Comparison of ENCODE assay signal across 15 cellular contexts in genomic region chr14:74656964-74657363, GRCh38. TPM values are rescaled to one million over a fixed set of nuclear protein-coding genes. Genes with fewer than 3 reads are reported as not detected.
DNase-seq lines count a peak whose midpoint lies in the region; ATAC-seq and TF ChIP-seq lines count a peak whose summit lies in the region.
"Had no signal": no experiment of that assay in that cellular context is flagged by ENCODE, and none has a peak within 500 bp of the region (broad histone marks: within the 10 kb centered on the region; RNA-seq: fewer than 3 reads in every experiment).

No MANE protein-coding gene starts in this region.

- DNase-seq in SK-N-SH (no peak), GM23248 (no peak), mammary epithelial cell (peak; percentile 75), osteoblast (ENCODE audit: insufficient read length, low spot score, missing footprints) (no peak), sigmoid colon (no peak), DMS114 treated with DMSO at 0.1 percent for 48 hours (lab: John Stamatoyannopoulos, UW; ENCODE audit: unreplicated experiment) (no peak), NCI-H748 treated with DMSO at 0.1 percent for 48 hours (lab: John Stamatoyannopoulos, UW) (no peak)
- DNase-seq: NCI-H1417 treated with DMSO at 0.1 percent for 48 hours, NCI-H1930, NCI-H69, PC-3 had no signal

- H3F3A ChIP-seq in SK-N-SH (replicated peaks; ENCODE audit: insufficient read depth) (peaks cover 56% of the 10 kb centered on the region), GM23248 (ENCODE audit: insufficient read depth) (peaks cover 77% of the 10 kb centered on the region)

- no peak for ATAC-seq in SK-N-SH treated with all-trans-retinoic acid at 6 μM for 48 hours
- ATAC-seq: PC-3 had no signal

- no peaks in the 10 kb centered on the region for H3K27me3 ChIP-seq in SK-N-SH (ENCODE audit: insufficient read depth)
- H3K27me3 ChIP-seq in GM23248 (replicated peaks; ENCODE audit: insufficient read depth), result no peaks in the 10 kb centered on the region
- no peaks in the 10 kb centered on the region for H3K27me3 ChIP-seq in mammary epithelial cell (ENCODE audit: insufficient read depth, low read length)
- no peaks in the 10 kb centered on the region for H3K27me3 ChIP-seq in osteoblast (ENCODE audit: insufficient read depth, low read length)
- no peaks in the 10 kb centered on the region for H3K27me3 ChIP-seq in sigmoid colon
- H3K27me3 ChIP-seq: BLaER1 had no signal

- peaks cover 48 to 52% of the 10 kb centered on the region in 2 experiments for H3K36me3 ChIP-seq in SK-N-SH (replicated peaks in 1 of 2; ENCODE audit: control insufficient read depth in 1 of 2, insufficient read depth in 2 of 2, low read length in 1 of 2)
- H3K36me3 ChIP-seq in GM23248 (ENCODE audit: low read depth), result peaks cover 11% of the 10 kb centered on the region; the same call in 1 of the 2 replicates
- peaks cover 12% of the 10 kb centered on the region for H3K36me3 ChIP-seq in mammary epithelial cell (ENCODE audit: insufficient read depth, low read length)
- peaks cover 11% of the 10 kb centered on the region for H3K36me3 ChIP-seq in osteoblast (ENCODE audit: insufficient read depth, low read length)
- H3K36me3 ChIP-seq in sigmoid colon, result peaks cover 0 to 39% (median 4%) of the 10 kb centered on the region in 4 donors

- dilution Hi-C loops in mammary epithelial cell (cut with HindIII; ENCODE audit: low sequenced_read_pairs), result no loop called here

- H4K20me1 ChIP-seq in SK-N-SH (ENCODE audit: insufficient read depth) (no peaks in the 10 kb centered on the region), GM23248 (ENCODE audit: insufficient read depth) (no peaks in the 10 kb centered on the region), mammary epithelial cell (ENCODE audit: insufficient read depth, low read length) (no peaks in the 10 kb centered on the region), osteoblast (ENCODE audit: insufficient read depth, low read length) (no peaks in the 10 kb centered on the region)
- H4K20me1 ChIP-seq: BLaER1 had no signal

- POLR2A ChIA-PET in SK-N-SH (lab: Yijun Ruan, JAX), result no interaction called here

- H2AFZ ChIP-seq in SK-N-SH (ENCODE audit: low read depth), result no peak overlapping the region
- no peak overlapping the region for H2AFZ ChIP-seq in GM23248
- H2AFZ ChIP-seq in mammary epithelial cell (ENCODE audit: low read depth, low read length), result no peak overlapping the region
- H2AFZ ChIP-seq in osteoblast (ENCODE audit: low read length), result no peak overlapping the region

- no peak for TF ChIP-seq EP300 in SK-N-SH (IDR thresholded peaks at IDR 0.05; ENCODE audit: borderline replicate concordance in 1 of 2, low read depth in 1 of 2, low read length in 1 of 2)
- no peak for TF ChIP-seq EP300 in sigmoid colon (IDR thresholded peaks at IDR 0.05)

- no peak overlapping the region for H3K9ac ChIP-seq in SK-N-SH
- no peak overlapping the region for H3K9ac ChIP-seq in GM23248
- H3K9ac ChIP-seq in mammary epithelial cell (ENCODE audit: insufficient read depth, low read length), result no peak overlapping the region
- H3K9ac ChIP-seq: BLaER1 had no signal

- H3K4me3 ChIP-seq in SK-N-SH (ENCODE audit: low read depth in 2 of 2, low read length in 1 of 2) (no peak overlapping the region), GM23248 (no peak overlapping the region), mammary epithelial cell (replicated peaks in 1 of 3; ENCODE audit: insufficient read depth in 1 of 3, low read depth in 2 of 3, low read length in 3 of 3) (no peak overlapping the region), osteoblast (ENCODE audit: insufficient read depth, low read length) (no peak overlapping the region), sigmoid colon (no peak overlapping the region)
- H3K4me3 ChIP-seq: BLaER1, HAP-1 had no signal

- H3K4me2 ChIP-seq in SK-N-SH (0 out of 2 replicates have a peak overlapping the region, but pooled peaks have one; percentile 55), GM23248 (ENCODE audit: unreplicated experiment) (peak overlapping the region; percentile 63), mammary epithelial cell (ENCODE audit: insufficient read depth, low read depth, low read length) (no peak overlapping the region), osteoblast (ENCODE audit: insufficient read depth, low read length) (no peak overlapping the region)
- H3K4me2 ChIP-seq: BLaER1 had no signal

- H3K4me1 ChIP-seq in SK-N-SH (ENCODE audit: control insufficient read depth in 1 of 2, insufficient read depth in 2 of 2, low read depth in 1 of 2, low read length in 1 of 2) (peaks cover 7 to 46% of the 10 kb centered on the region in 2 experiments; a peak in 3 of 4 replicates), GM23248 (ENCODE audit: insufficient read depth) (peaks cover 80% of the 10 kb centered on the region), mammary epithelial cell (ENCODE audit: insufficient read depth, low read length) (peaks cover 63% of the 10 kb centered on the region), osteoblast (ENCODE audit: insufficient read depth, low read length) (peaks cover 57% of the 10 kb centered on the region), sigmoid colon (peaks cover 0 to 11% (median 0%) of the 10 kb centered on the region in 4 donors)
- H3K4me1 ChIP-seq: BLaER1, HAP-1 had no signal

- in situ Hi-C loops in GM23248 (cut with MboI), result no loop called here
- in situ Hi-C loops in mammary epithelial cell (cut with MboI; ENCODE audit: low sequenced_read_pairs in 2 of 2), result no loop called here

- intact Hi-C loops in mammary epithelial cell (cut with micrococcal nuclease), result no loop called here
- intact Hi-C loops in sigmoid colon (cut with DNase I), result no loop called here

- H3K9me3 ChIP-seq in SK-N-SH (no peaks in the 10 kb centered on the region), GM23248 (ENCODE audit: low read depth) (no peaks in the 10 kb centered on the region), mammary epithelial cell (replicated peaks; ENCODE audit: insufficient read depth, low read length) (no peaks in the 10 kb centered on the region), osteoblast (ENCODE audit: low read depth, low read length) (no peaks in the 10 kb centered on the region), sigmoid colon (no peaks in the 10 kb centered on the region)
- H3K9me3 ChIP-seq: BLaER1, HAP-1 had no signal

- no peak for TF ChIP-seq RAD21 in SK-N-SH (IDR thresholded peaks at IDR 0.05; ENCODE audit: low read length)

- TF ChIP-seq POLR2A in sigmoid colon (IDR thresholded peaks at IDR 0.05), result no peak

- TF ChIP-seq CTCF in SK-N-SH (IDR thresholded peaks at IDR 0.05) (no peak), mammary epithelial cell (conservative IDR thresholded peaks at IDR 0.05 in 1 of 2, IDR thresholded peaks at IDR 0.05 in 1 of 2; ENCODE audit: extremely low read depth in 1 of 2, insufficient read depth in 1 of 2, low read depth in 1 of 2, low read length in 2 of 2) (no peak), osteoblast (IDR thresholded peaks at IDR 0.05; ENCODE audit: extremely low read depth, low read depth, low read length) (no peak), sigmoid colon (IDR thresholded peaks at IDR 0.05) (no peak)

- no TSS peak for BruUV-seq in mammary epithelial cell (replicated peaks; lab: Mats Ljungman, UMichigan)

- no peaks in the 10 kb centered on the region for H3K9me2 ChIP-seq in SK-N-SH
- H3K9me2 ChIP-seq in GM23248 (ENCODE audit: insufficient read depth), result no peaks in the 10 kb centered on the region

- H3K79me2 ChIP-seq in SK-N-SH (ENCODE audit: insufficient read depth) (no peaks in the 10 kb centered on the region), GM23248 (ENCODE audit: insufficient read depth) (no peaks in the 10 kb centered on the region), mammary epithelial cell (ENCODE audit: insufficient read depth, low read length) (no peaks in the 10 kb centered on the region), osteoblast (ENCODE audit: insufficient read depth, low read length) (peaks cover 3% of the 10 kb centered on the region)

- H3K27ac ChIP-seq in SK-N-SH (ENCODE audit: low read depth in 2 of 2, low read length in 1 of 2), result peak overlapping the region; percentile 71 to 74; a peak in 3 of 4 replicates
- H3K27ac ChIP-seq in GM23248, result peak overlapping the region; percentile 82; the same call in 1 of the 2 replicates
- peak overlapping the region; percentile 59 for H3K27ac ChIP-seq in mammary epithelial cell (ENCODE audit: insufficient read depth, low read depth, low read length)
- H3K27ac ChIP-seq in osteoblast (ENCODE audit: low read depth, low read length), result peak overlapping the region; percentile 70
- no peak overlapping the region for H3K27ac ChIP-seq in sigmoid colon
- H3K27ac ChIP-seq: 22Rv1, BLaER1 had no signal

- CTCF ChIA-PET in SK-N-SH (lab: Yijun Ruan, JAX) (interaction anchor here (0.9 kb wide), 1 partner anchor 89 kb away, joined by 3 read pairs; no protein-coding TSS in a partner anchor), mammary epithelial cell (lab: Charles Lee; ENCODE audit: low non-redundant PET) (interaction anchor here (0.6 kb wide), 2 partner anchors 14 to 44 kb away, joined by 6 to 13 read pairs; no protein-coding TSS in a partner anchor)

- WGBS in SK-N-SH (ENCODE audit: low lambda C conversion rate), result 93% methylated on average over 3 of the region's 3 CpGs
- WGBS in GM23248 (ENCODE audit: low coverage in 1 of 2, low lambda C conversion rate in 2 of 2, missing lambda C conversion rate in 2 of 2), 2 experiments, result 96 to 100% methylated on average over 3 of the region's 3 CpGs
- 50% methylated on average over 3 of the region's 3 CpGs for WGBS in mammary epithelial cell (ENCODE audit: low coverage, missing lambda C conversion rate)
- WGBS in sigmoid colon, 2 donors, result 92 to 93% methylated on average over 3 of the region's 3 CpGs

RNA-seq across cellular contexts. Expression of gene LTBP2, which starts 44.9 kb away (rescaled TPM):
- 34.4 and 58.8 TPM in 2 replicates for polyA plus RNA-seq in SK-N-SH (2012; rRNA removed)
- 30.9 and 41.3 TPM in 2 replicates for polyA plus RNA-seq in SK-N-SH (2012; cell fraction: cytosol; rRNA removed)
- 136 and 138 TPM in 2 replicates for polyA plus RNA-seq in SK-N-SH (2012; cell fraction: nucleus; rRNA removed)
- total RNA-seq in GM23248 (2014; rRNA removed; shearing (Covaris generic)), result 441 and 456 TPM in 2 replicates
- 73.5 and 73.7 TPM in 2 replicates for polyA plus RNA-seq in GM23248 (2016; fragmentation: Nextera tagmentation; extraction: Ambion mirVana)
- 100 to 1,000 TPM; 104 to 322 TPM for total RNA-seq in mammary epithelial cell
- 56.3 TPM for polyA plus RNA-seq in mammary epithelial cell
- polyA minus RNA-seq in mammary epithelial cell, result 131 TPM
- 493 and 546 TPM in 2 replicates for total RNA-seq in osteoblast
- total RNA-seq in sigmoid colon, result 10 to 100 TPM; 12.1 to 71.2 (median 15.3) TPM
- polyA plus RNA-seq in sigmoid colon, result 1 to 10 TPM in 2 of 3 donors, under 1 TPM in 1; 0.46 to 7.1 (median 1.2) TPM

RNA-seq across cellular contexts. Expression of gene AREL1, which starts 55.9 kb away (rescaled TPM):
- polyA plus RNA-seq in SK-N-SH (2012; rRNA removed) (35.1 and 50.8 TPM in 2 replicates), GM23248 (2016; fragmentation: Nextera tagmentation; extraction: Ambion mirVana) (12.9 and 14.2 TPM in 2 replicates), mammary epithelial cell (38.5 TPM), sigmoid colon (10 to 100 TPM in 2 of 3 donors, 1 to 10 TPM in 1; 4.8 to 20.2 (median 10.4) TPM)
- 27.0 and 33.1 TPM in 2 replicates for polyA plus RNA-seq in SK-N-SH (2012; cell fraction: cytosol; rRNA removed)
- polyA plus RNA-seq in SK-N-SH (2012; cell fraction: nucleus; rRNA removed), result 62.9 and 79.3 TPM in 2 replicates
- total RNA-seq in GM23248 (2014; rRNA removed; shearing (Covaris generic)), result 21.0 and 25.6 TPM in 2 replicates
- total RNA-seq in mammary epithelial cell (10 to 100 TPM; 39.3 to 51.8 TPM), osteoblast (27.9 and 29.2 TPM in 2 replicates), sigmoid colon (10 to 100 TPM; 11.7 to 16.6 (median 14.3) TPM)
- 61.9 TPM for polyA minus RNA-seq in mammary epithelial cell

RNA-seq across cellular contexts. Expression of gene FCF1, which starts 56.0 kb away (rescaled TPM):
- 42.6 and 56.7 TPM in 2 replicates for polyA plus RNA-seq in SK-N-SH (2012; rRNA removed)
- 65.7 and 79.5 TPM in 2 replicates for polyA plus RNA-seq in SK-N-SH (2012; cell fraction: cytosol; rRNA removed)
- 20.8 and 36.2 TPM in 2 replicates for polyA plus RNA-seq in SK-N-SH (2012; cell fraction: nucleus; rRNA removed)
- 28.7 and 39.2 TPM in 2 replicates for total RNA-seq in GM23248 (2014; rRNA removed; shearing (Covaris generic))
- polyA plus RNA-seq in GM23248 (2016; fragmentation: Nextera tagmentation; extraction: Ambion mirVana), result 24.3 and 26.0 TPM in 2 replicates
- 10 to 100 TPM; 39.2 to 57.1 TPM for total RNA-seq in mammary epithelial cell
- 32.3 TPM for polyA plus RNA-seq in mammary epithelial cell
- polyA minus RNA-seq in mammary epithelial cell, result 46.0 TPM
- total RNA-seq in osteoblast, result 33.3 and 35.1 TPM in 2 replicates
- 10 to 100 TPM; 18.6 to 35.7 (median 28.3) TPM for total RNA-seq in sigmoid colon
- polyA plus RNA-seq in sigmoid colon, result 10 to 100 TPM; 22.2 to 32.3 (median 23.4) TPM

Comparison
In these comparisons a context has a peak if more than half of its experiments do, and no peak if none do; other contexts are left out.
1. H3K27ac ChIP-seq: peak in SK-N-SH (2 of 2), GM23248 (single experiment), mammary epithelial cell (single experiment) and osteoblast (single experiment); none in sigmoid colon (0 of 4).
2. H3K4me2 ChIP-seq: peak in SK-N-SH (single experiment) and GM23248 (single experiment); none in mammary epithelial cell (single experiment) and osteoblast (single experiment).